8 cellular contexts compared by ENCODE assay signal in the genomic region with DNA sequence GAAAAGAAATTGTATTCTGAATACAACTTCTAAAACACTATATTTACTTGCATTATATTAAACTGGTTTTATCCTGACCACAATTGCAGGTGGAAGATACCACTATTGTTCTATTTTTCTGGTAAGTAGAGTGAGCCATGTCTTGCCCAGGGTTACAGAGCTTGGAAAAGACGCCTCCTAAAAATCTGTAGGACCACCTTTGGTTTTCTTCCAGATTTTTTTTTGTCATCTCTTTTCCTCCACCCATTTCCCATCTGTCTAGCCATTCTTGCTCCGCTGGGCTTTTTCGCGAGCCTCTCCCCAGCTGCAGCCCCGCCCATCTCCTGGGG. TPM values are rescaled to one million over a fixed set of nuclear protein-coding genes. Genes with fewer than 3 reads are reported as not detected.
DNase-seq lines count a peak whose midpoint lies in the region; ATAC-seq and TF ChIP-seq lines count a peak whose summit lies in the region.

No MANE protein-coding gene starts in this region.

- no peak for TF ChIP-seq POLR2A in gastrocnemius medialis (IDR thresholded peaks at IDR 0.05)

- H3K27ac ChIP-seq in Karpas-422 (ENCODE audit: low read length): no peak overlapping the region
- peak overlapping the region; percentile 81 for H3K27ac ChIP-seq in effector memory CD4-positive, alpha-beta T cell (ENCODE audit: insufficient read depth, low read length, poor library complexity, severe bottlenecking)
- peak overlapping the region; percentile 97 to 100 (median 99) for H3K27ac ChIP-seq in gastrocnemius medialis

- peaks cover 4% of the 10 kb centered on the region; the same call in 1 of the 2 replicates for H3K79me2 ChIP-seq in Karpas-422 (ENCODE audit: low read length)

- peak; percentile 61 for ATAC-seq in GM18873 (IDR thresholded peaks at IDR 0.05; ENCODE audit: low FRiP score, unreplicated experiment)
- ATAC-seq in gastrocnemius medialis: peak in 1 of 2 donors; percentile 76

- intact Hi-C loops in gastrocnemius medialis (cut with DNase I; ENCODE audit: low total_unique reads): loop anchor here (1.0 to 5.0 kb wide), 2 partner anchors 44 to 115 kb away; partner anchors contain the start of genes ASCC2, UQCR10 and ZMAT5

- H3K4me3 ChIP-seq in Karpas-422 (ENCODE audit: low read length) (peak overlapping the region; percentile 99), gastrocnemius medialis (peak overlapping the region in 2 of 4 donors; percentile 87 to 99)
- H3K4me3 ChIP-seq in effector memory CD4-positive, alpha-beta T cell (ENCODE audit: insufficient read depth, low read depth, low read length, poor library complexity, severe bottlenecking): peak overlapping the region; percentile 87

- H3K4me2 ChIP-seq in Karpas-422 (ENCODE audit: low read depth, low read length, poor library complexity, severe bottlenecking): peak overlapping the region; percentile 92

- H3K9ac ChIP-seq in Karpas-422 (ENCODE audit: low read length): no peak overlapping the region

- H4K20me1 ChIP-seq in Karpas-422 (ENCODE audit: insufficient read depth, low read depth, low read length): peaks cover 27% of the 10 kb centered on the region

- no peak overlapping the region for H2AFZ ChIP-seq in Karpas-422 (ENCODE audit: low read length)

- H3K9me2 ChIP-seq in Karpas-422 (replicated peaks; ENCODE audit: insufficient read depth, low read length): no peaks in the 10 kb centered on the region

- H3K4me1 ChIP-seq in Karpas-422 (ENCODE audit: low read length): peaks cover 6% of the 10 kb centered on the region
- peaks cover 7% of the 10 kb centered on the region for H3K4me1 ChIP-seq in effector memory CD4-positive, alpha-beta T cell (ENCODE audit: control insufficient read depth, insufficient read depth, low read length, poor library complexity, severe bottlenecking)
- peaks cover 37 to 38% of the 10 kb centered on the region in 2 donors for H3K4me1 ChIP-seq in gastrocnemius medialis

- H3K36me3 ChIP-seq in Karpas-422 (ENCODE audit: insufficient read depth, low read length): no peaks in the 10 kb centered on the region
- H3K36me3 ChIP-seq in effector memory CD4-positive, alpha-beta T cell (ENCODE audit: control insufficient read depth, insufficient read depth, low read length): no peaks in the 10 kb centered on the region
- no peaks in the 10 kb centered on the region for H3K36me3 ChIP-seq in gastrocnemius medialis

- DNase-seq in Karpas-422 (no peak), gastrocnemius medialis (no peak), GF-D8 (lab: John Stamatoyannopoulos, UW) (no peak), islet precursor cell (no peak), SKM-1 (lab: John Stamatoyannopoulos, UW; ENCODE audit: unreplicated experiment) (no peak)
- DNase-seq in effector memory CD4-positive, alpha-beta T cell: no peak
- no peak for DNase-seq in activated CD8-positive, alpha-beta memory T cell treated with anti-CD3 and anti-CD28 coated beads, Interleukin-2, amount 50 U/mL, for 48 hours

- no peak for TF ChIP-seq CTCF in gastrocnemius medialis (IDR thresholded peaks at IDR 0.05 in 4 of 5, conservative IDR thresholded peaks at IDR 0.05 in 1 of 5)

- H3K9me3 ChIP-seq in Karpas-422 (ENCODE audit: low read length) (no peaks in the 10 kb centered on the region), gastrocnemius medialis (no peaks in the 10 kb centered on the region)
- no peaks in the 10 kb centered on the region for H3K9me3 ChIP-seq in effector memory CD4-positive, alpha-beta T cell (ENCODE audit: control insufficient read depth, low read length)

- in situ Hi-C loops in gastrocnemius medialis (cut with MboI; ENCODE audit: low sequenced_read_pairs in 4 of 4): no loop called here

- H3K27me3 ChIP-seq in Karpas-422 (ENCODE audit: low read length) (no peaks in the 10 kb centered on the region), gastrocnemius medialis (no peaks in the 10 kb centered on the region)
- H3K27me3 ChIP-seq in effector memory CD4-positive, alpha-beta T cell (replicated peaks; ENCODE audit: control insufficient read depth, insufficient read depth, low read length, poor library complexity, severe bottlenecking): no peaks in the 10 kb centered on the region

RNA-seq across cellular contexts. Expression of gene MTMR3, which starts 0.3 kb away (rescaled TPM):
- total RNA-seq in Karpas-422 (2014; rRNA removed; shearing (Covaris generic); ENCODE audit: low replicate concordance): 11.3 and 12.5 TPM in 2 replicates
- total RNA-seq in gastrocnemius medialis: 10 to 100 TPM; 36.6 to 42.1 (median 37.1) TPM

RNA-seq across cellular contexts. Expression of gene ASCC2, which starts 44.6 kb away (rescaled TPM):
- 29.0 and 29.5 TPM in 2 replicates for total RNA-seq in Karpas-422 (2014; rRNA removed; shearing (Covaris generic); ENCODE audit: low replicate concordance)
- total RNA-seq in gastrocnemius medialis: 10 to 100 TPM; 26.4 to 45.2 (median 35.6) TPM
